Comparison of ENCODE assay signal across 1 cellular context in genomic region chr22:19287889-19288288, GRCh38.
TF ChIP-seq lines count a peak whose summit lies in the region.

No MANE protein-coding gene starts in this region.

TF ChIP-seq in H1, 55 proteins besides CTCF, POLR2A, EP300 and RAD21 (continued from another document):
- no peak for TF ChIP-seq EGR1 (IDR thresholded peaks at IDR 0.05; ENCODE audit: borderline replicate concordance, low read depth, low read length)
- TF ChIP-seq BCL11A (IDR thresholded peaks at IDR 0.05; ENCODE audit: low read depth in 2 of 2, low read length in 2 of 2): no peak
- no peak for TF ChIP-seq BACH1 (IDR thresholded peaks at IDR 0.05; ENCODE audit: low read length)
- no peak for TF ChIP-seq E2F6 (IDR thresholded peaks at IDR 0.05)
- TF ChIP-seq CHD2 (IDR thresholded peaks at IDR 0.05; ENCODE audit: low read length): no peak
- no peak for TF ChIP-seq CEBPB (IDR thresholded peaks at IDR 0.05; ENCODE audit: low read depth, low read length)
- TF ChIP-seq TCF12 (IDR thresholded peaks at IDR 0.05; ENCODE audit: low read depth, low read length): no peak
- TF ChIP-seq MAFK (IDR thresholded peaks at IDR 0.05; ENCODE audit: low read depth, low read length): no peak
- no peak for TF ChIP-seq SIN3A (conservative IDR thresholded peaks at IDR 0.05 in 1 of 2, IDR thresholded peaks at IDR 0.05 in 1 of 2; ENCODE audit: low read depth in 1 of 2, low read length in 2 of 2)
